ENCODE assay signal across 12 cellular contexts in the genomic region with DNA sequence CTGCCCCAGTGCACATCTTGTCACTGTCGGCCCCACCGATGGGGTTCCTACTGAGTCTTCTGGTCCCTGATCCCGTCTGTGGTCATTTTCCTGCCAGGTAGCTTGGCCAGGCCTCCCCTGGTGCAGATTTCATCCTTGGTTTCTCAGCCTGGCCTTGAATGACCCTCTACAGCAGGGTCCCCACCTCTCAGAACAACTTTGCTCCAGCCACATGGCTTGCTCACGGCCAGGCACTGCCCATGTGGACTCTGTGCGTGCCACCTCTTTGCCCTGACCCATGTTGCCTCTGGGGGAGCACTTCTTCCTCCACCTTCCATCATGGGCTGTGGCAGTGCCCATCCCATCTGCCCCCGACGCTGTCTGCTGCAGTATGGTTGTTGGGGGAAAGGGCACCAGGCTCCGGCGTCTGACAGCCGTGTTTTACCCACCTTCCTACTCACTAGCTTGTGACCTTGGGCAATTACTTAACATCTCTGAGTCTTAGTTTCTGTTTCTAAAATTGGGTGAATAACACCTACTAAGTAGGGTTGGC. TPM values are rescaled to one million over a fixed set of nuclear protein-coding genes. Genes with fewer than 3 reads are reported as not detected.
DNase-seq lines count a peak whose midpoint lies in the region; ATAC-seq and TF ChIP-seq lines count a peak whose summit lies in the region.
"Had no signal": no experiment of that assay in that cellular context is flagged by ENCODE, and none has a peak within 500 bp of the region (broad histone marks: within the 10 kb centered on the region; RNA-seq: fewer than 3 reads in every experiment).

No MANE protein-coding gene starts in this region.

- peak overlapping the region; percentile 43 for H3K27ac Mint-ChIP-seq in endothelial cell (ENCODE audit: unreplicated experiment)

- H3K4me3 Mint-ChIP-seq in endothelial cell (ENCODE audit: unreplicated experiment) = no peak overlapping the region

- H3K4me3 ChIP-seq in SK-N-SH (ENCODE audit: low read depth in 2 of 2, low read length in 1 of 2) (no peak overlapping the region), PC-3 (ENCODE audit: low read length) (no peak overlapping the region)
- H3K4me3 ChIP-seq: A549, heart right ventricle had no signal

- TF ChIP-seq RAD21 in SK-N-SH (IDR thresholded peaks at IDR 0.05; ENCODE audit: low read length) = no peak

- no peak for ATAC-seq in SK-N-SH treated with all-trans-retinoic acid at 6 μM for 48 hours
- ATAC-seq in PC-3 = no peak
- ATAC-seq in stimulated activated naive CD8-positive, alpha-beta T cell treated with anti-CD3 and anti-CD28 coated beads, Interleukin-15, Interleukin-2, amounts not matched to agents 100 U/mL and 50 U/mL, for 24 hours = peak; percentile 2
- no peak for ATAC-seq in HG03457 (IDR thresholded peaks at IDR 0.05; ENCODE audit: unreplicated experiment)
- ATAC-seq: A549, heart right ventricle had no signal

- intact Hi-C loops in PC-3 (cut with micrococcal nuclease) = no loop called here

- TF ChIP-seq EP300 in SK-N-SH (IDR thresholded peaks at IDR 0.05; ENCODE audit: borderline replicate concordance in 1 of 2, low read depth in 1 of 2, low read length in 1 of 2) = no peak

- H3K4me2 ChIP-seq in SK-N-SH (no peak overlapping the region), PC-3 (ENCODE audit: low read length) (no peak overlapping the region)
- H3K4me2 ChIP-seq: A549 had no signal

- no peak overlapping the region for H3K27ac ChIP-seq in SK-N-SH (ENCODE audit: low read depth in 2 of 2, low read length in 1 of 2)
- H3K27ac ChIP-seq in PC-3 (ENCODE audit: low read length) = no peak overlapping the region
- H3K27ac ChIP-seq: A549 had no signal

- POLR2A ChIA-PET in SK-N-SH (lab: Yijun Ruan, JAX) (no interaction called here), PC-3 (lab: Charles Lee; ENCODE audit: unreplicated experiment) (no interaction called here)

- H3K9me3 Mint-ChIP-seq in endothelial cell (ENCODE audit: unreplicated experiment) = no peaks in the 10 kb centered on the region

- no peaks in the 10 kb centered on the region for H3K9me3 ChIP-seq in SK-N-SH
- no peaks in the 10 kb centered on the region for H3K9me3 ChIP-seq in PC-3 (ENCODE audit: low read length)
- H3K9me3 ChIP-seq: A549, heart right ventricle had no signal

- peak; percentile 55 for DNase-seq in SK-N-SH
- no peak for DNase-seq in PC-3
- no peak for DNase-seq in endothelial cell (ENCODE audit: low spot score)
- DNase-seq in stimulated activated naive CD8-positive, alpha-beta T cell treated with anti-CD3 and anti-CD28 coated beads, Interleukin-15, Interleukin-2, amounts not matched to agents 100 U/mL and 50 U/mL, for 24 hours = peak; percentile 55
- DNase-seq in T-helper 9 cell = no peak
- no peak for DNase-seq in NCI-H524 treated with DMSO at 0.1 percent for 48 hours (lab: John Stamatoyannopoulos, UW)
- DNase-seq: NCI-H1048 had no signal

- peaks cover 6 to 8% of the 10 kb centered on the region in 2 experiments; a peak in 3 of 4 replicates for H3K4me1 ChIP-seq in SK-N-SH (ENCODE audit: control insufficient read depth in 1 of 2, insufficient read depth in 2 of 2, low read depth in 1 of 2, low read length in 1 of 2)
- H3K4me1 ChIP-seq in PC-3 (ENCODE audit: insufficient read depth, low read length) = peaks cover 18% of the 10 kb centered on the region

- WGBS in SK-N-SH (ENCODE audit: low lambda C conversion rate) = 90% methylated on average over 10 of the region's 10 CpGs

- H3K9me2 ChIP-seq in SK-N-SH (no peaks in the 10 kb centered on the region), PC-3 (replicated peaks; ENCODE audit: low read length) (no peaks in the 10 kb centered on the region)

- H3K79me2 ChIP-seq in SK-N-SH (ENCODE audit: insufficient read depth) (peaks cover 10% of the 10 kb centered on the region; the same call in 1 of the 2 replicates), PC-3 (ENCODE audit: low read length) (peaks cover 11% of the 10 kb centered on the region; the same call in 1 of the 2 replicates)

- no peak overlapping the region for H2AFZ ChIP-seq in SK-N-SH (ENCODE audit: low read depth)
- H2AFZ ChIP-seq in PC-3 (ENCODE audit: low read length) = no peak overlapping the region

- H3K36me3 ChIP-seq in SK-N-SH (replicated peaks in 1 of 2; ENCODE audit: control insufficient read depth in 1 of 2, insufficient read depth in 2 of 2, low read length in 1 of 2) = peaks cover 3 to 5% of the 10 kb centered on the region in 2 experiments
- no peaks in the 10 kb centered on the region for H3K36me3 ChIP-seq in PC-3 (ENCODE audit: low read depth, low read length)

- TF ChIP-seq CTCF in SK-N-SH (IDR thresholded peaks at IDR 0.05) = peak; percentile 22; the same call in 1 of the 2 replicates
- TF ChIP-seq CTCF in PC-3 (conservative IDR thresholded peaks at IDR 0.05; ENCODE audit: low read depth, low read length) = peak; percentile 20; the same call in 1 of the 2 replicates
- no peak for TF ChIP-seq CTCF in endothelial cell (IDR thresholded peaks at IDR 0.05; ENCODE audit: unreplicated experiment)

- H3K4me1 Mint-ChIP-seq in endothelial cell (ENCODE audit: unreplicated experiment) = peaks cover 40% of the 10 kb centered on the region

- BruUV-seq in PC-3 (replicated peaks; lab: Mats Ljungman, UMichigan) = no TSS peak

- H3F3A ChIP-seq in SK-N-SH (replicated peaks; ENCODE audit: insufficient read depth) (peaks cover 8% of the 10 kb centered on the region), PC-3 (ENCODE audit: low read length, unreplicated experiment) (peaks cover 9% of the 10 kb centered on the region)

- CTCF ChIA-PET in SK-N-SH (lab: Yijun Ruan, JAX) = interaction anchor here (0.7 to 2.9 kb wide), 7 partner anchors 12 to 164 kb away, joined by 3 to 10 read pairs (median 5); a partner anchor contains a TSS
- CTCF ChIA-PET in PC-3 (lab: Charles Lee) = no interaction called here

- H4K20me1 ChIP-seq in SK-N-SH (ENCODE audit: insufficient read depth) = no peaks in the 10 kb centered on the region
- H4K20me1 ChIP-seq in PC-3 (ENCODE audit: low read length) = no peaks in the 10 kb centered on the region

- peaks cover 7% of the 10 kb centered on the region for H3K36me3 Mint-ChIP-seq in endothelial cell (ENCODE audit: low read depth, unreplicated experiment)

- no peak overlapping the region for H3K9ac ChIP-seq in SK-N-SH
- H3K9ac ChIP-seq in PC-3 (ENCODE audit: low read length) = no peak overlapping the region

- H3K27me3 Mint-ChIP-seq in endothelial cell (ENCODE audit: unreplicated experiment) = peaks cover 22% of the 10 kb centered on the region

- H3K27me3 ChIP-seq in SK-N-SH (ENCODE audit: insufficient read depth) (no peaks in the 10 kb centered on the region), PC-3 (ENCODE audit: low read length) (no peaks in the 10 kb centered on the region)
- H3K27me3 ChIP-seq: heart right ventricle had no signal

TF ChIP-seq in SK-N-SH, 30 proteins besides CTCF, POLR2A, EP300 and RAD21 (continues in another document):
- TF ChIP-seq EZH2phosphoT487 (IDR thresholded peaks at IDR 0.05; ENCODE audit: borderline replicate concordance, low read depth) (no peak), YY1 (IDR thresholded peaks at IDR 0.05; ENCODE audit: low read depth) (no peak), RCOR1 (IDR thresholded peaks at IDR 0.05; ENCODE audit: low read length) (no peak)

TF ChIP-seq in SK-N-SH treated with all-trans-retinoic acid at 6 μM for 48 hours, 23 proteins besides CTCF, POLR2A, EP300 and RAD21:
- TF ChIP-seq ZC3H10 (CRISPR knock-in tag; IDR thresholded peaks at IDR 0.05) (no peak), OSR1 (CRISPR knock-in tag; IDR thresholded peaks at IDR 0.05) (no peak), ZNF8 (CRISPR knock-in tag; IDR thresholded peaks at IDR 0.05) (no peak)

RNA-seq across cellular contexts. Expression of a gene that starts 2.0 kb away (rescaled TPM):
- 0.12 and 0.18 TPM in 2 replicates for polyA plus RNA-seq in SK-N-SH (2012; rRNA removed)
- polyA plus RNA-seq in SK-N-SH (2012; cell fraction: cytosol; rRNA removed) = 0.09 TPM in 1 of 2 replicates, not detected in the other
- 0.43 and 0.96 TPM in 2 replicates for polyA plus RNA-seq in SK-N-SH (2012; cell fraction: nucleus; rRNA removed)
- total RNA-seq in PC-3 (2014; rRNA removed) (22.5 and 28.4 TPM in 2 replicates), endothelial cell (ENCODE audit: unreplicated experiment) (22.1 TPM)

RNA-seq across cellular contexts. Expression of a gene that starts 5.3 kb away (rescaled TPM):
- 560 and 659 TPM in 2 replicates for polyA plus RNA-seq in SK-N-SH (2012; rRNA removed)
- 378 and 573 TPM in 2 replicates for polyA plus RNA-seq in SK-N-SH (2012; cell fraction: cytosol; rRNA removed)
- 265 and 491 TPM in 2 replicates for polyA plus RNA-seq in SK-N-SH (2012; cell fraction: nucleus; rRNA removed)
- 125 and 130 TPM in 2 replicates for total RNA-seq in PC-3 (2014; rRNA removed)
- 225 TPM for total RNA-seq in endothelial cell (ENCODE audit: unreplicated experiment)

RNA-seq across cellular contexts. Expression of a gene that starts 5.5 kb away (rescaled TPM):
- polyA plus RNA-seq in SK-N-SH (2012; rRNA removed) = not detected in 2 replicates
- not detected in 2 replicates for polyA plus RNA-seq in SK-N-SH (2012; cell fraction: cytosol; rRNA removed)
- not detected in 2 replicates for polyA plus RNA-seq in SK-N-SH (2012; cell fraction: nucleus; rRNA removed)
- total RNA-seq in PC-3 (2014; rRNA removed) (not detected in 2 replicates), endothelial cell (ENCODE audit: unreplicated experiment) (not detected)
- total RNA-seq: heart right ventricle, renal cortical epithelial cell had no signal
- polyA plus RNA-seq: A549, heart right ventricle had no signal

RNA-seq across cellular contexts. Expression of a gene that starts 21.3 kb away (rescaled TPM):
- 386 and 447 TPM in 2 replicates for polyA plus RNA-seq in SK-N-SH (2012; rRNA removed)
- polyA plus RNA-seq in SK-N-SH (2012; cell fraction: cytosol; rRNA removed) = 287 and 379 TPM in 2 replicates
- 324 and 396 TPM in 2 replicates for polyA plus RNA-seq in SK-N-SH (2012; cell fraction: nucleus; rRNA removed)
- 353 and 376 TPM in 2 replicates for total RNA-seq in PC-3 (2014; rRNA removed)
- total RNA-seq in endothelial cell (ENCODE audit: unreplicated experiment) = 288 TPM

RNA-seq across cellular contexts. Expression of a gene that starts 21.4 kb away (rescaled TPM):
- polyA plus RNA-seq in SK-N-SH (2012; rRNA removed) = 18.5 and 29.3 TPM in 2 replicates
- polyA plus RNA-seq in SK-N-SH (2012; cell fraction: cytosol; rRNA removed) = 13.8 and 20.9 TPM in 2 replicates
- polyA plus RNA-seq in SK-N-SH (2012; cell fraction: nucleus; rRNA removed) = 79.0 and 104 TPM in 2 replicates
- total RNA-seq in PC-3 (2014; rRNA removed) (11.6 and 41.5 TPM in 2 replicates), endothelial cell (ENCODE audit: unreplicated experiment) (144 TPM)

Comparison
In these comparisons a context has a peak if more than half of its experiments do, and no peak if none do; other contexts are left out.
1. DNase-seq: peak in SK-N-SH (single experiment) and stimulated activated naive CD8-positive, alpha-beta T cell treated with anti-CD3 and anti-CD28 coated beads, Interleukin-15, Interleukin-2, amounts not matched to agents 100 U/mL and 50 U/mL, for 24 hours (single experiment); none in PC-3 (single experiment), endothelial cell (single experiment), T-helper 9 cell (single experiment) and NCI-H524 treated with DMSO at 0.1 percent for 48 hours (single experiment).